1 cellular context compared by ENCODE assay signal in genomic region chr14:92866181-92866752, GRCh38.
TF ChIP-seq lines count a peak whose summit lies in the region.

No MANE protein-coding gene starts in this region.

TF ChIP-seq in HepG2, 621 proteins besides CTCF, POLR2A, EP300 and RAD21 (continued from another document):
- TF ChIP-seq, protein P1, sequence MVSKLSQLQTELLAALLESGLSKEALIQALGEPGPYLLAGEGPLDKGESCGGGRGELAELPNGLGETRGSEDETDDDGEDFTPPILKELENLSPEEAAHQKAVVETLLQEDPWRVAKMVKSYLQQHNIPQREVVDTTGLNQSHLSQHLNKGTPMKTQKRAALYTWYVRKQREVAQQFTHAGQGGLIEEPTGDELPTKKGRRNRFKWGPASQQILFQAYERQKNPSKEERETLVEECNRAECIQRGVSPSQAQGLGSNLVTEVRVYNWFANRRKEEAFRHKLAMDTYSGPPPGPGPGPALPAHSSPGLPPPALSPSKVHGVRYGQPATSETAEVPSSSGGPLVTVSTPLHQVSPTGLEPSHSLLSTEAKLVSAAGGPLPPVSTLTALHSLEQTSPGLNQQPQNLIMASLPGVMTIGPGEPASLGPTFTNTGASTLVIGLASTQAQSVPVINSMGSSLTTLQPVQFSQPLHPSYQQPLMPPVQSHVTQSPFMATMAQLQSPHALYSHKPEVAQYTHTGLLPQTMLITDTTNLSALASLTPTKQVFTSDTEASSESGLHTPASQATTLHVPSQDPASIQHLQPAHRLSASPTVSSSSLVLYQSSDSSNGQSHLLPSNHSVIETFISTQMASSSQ (IDR thresholded peaks at IDR 0.05; ENCODE audit: low read depth), result no peak
- TF ChIP-seq, protein P1 (CRISPR knock-in tag; IDR thresholded peaks at IDR 0.05; ENCODE audit: borderline replicate concordance), result no peak
TF ChIP-seq in HepG2: peak in this region for 1.
